In the genomic region with DNA sequence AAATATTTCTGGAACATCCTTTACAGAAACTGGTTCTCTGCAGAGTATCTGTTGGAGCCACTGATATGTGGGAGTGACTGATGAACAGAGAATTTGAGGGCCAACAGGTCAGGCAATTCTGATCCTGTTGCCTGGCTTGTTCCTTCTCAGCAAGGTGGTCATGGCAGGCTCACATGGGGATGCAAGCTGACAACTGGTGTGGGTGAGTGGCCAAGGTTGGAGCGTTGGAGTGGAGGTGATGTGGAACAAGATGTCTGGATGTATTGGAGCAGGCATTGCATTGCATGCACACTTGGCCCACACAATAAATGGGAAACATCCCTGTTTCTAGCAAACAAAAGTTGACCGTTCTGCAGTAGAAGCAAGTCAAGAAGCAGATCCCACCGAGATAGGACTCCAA, we compare ENCODE assay signal across 18 cellular contexts.
DNase-seq lines count a peak whose midpoint lies in the region; ATAC-seq and TF ChIP-seq lines count a peak whose summit lies in the region.
"Had no signal": no experiment of that assay in that cellular context is flagged by ENCODE, and none has a peak within 500 bp of the region (broad histone marks: within the 10 kb centered on the region; RNA-seq: fewer than 3 reads in every experiment).

No MANE protein-coding gene starts in this region.

- 77% methylated on average over 3 of the region's 3 CpGs for WGBS in esophagus muscularis mucosa

- H3K27ac Mint-ChIP-seq in activated CD4-positive, alpha-beta T cell treated with anti-CD3 and anti-CD28 coated beads, Interleukin-2, amount 10 ng/mL, durations not matched to agents 24 days and 14 days: no peak overlapping the region
- no peak overlapping the region for H3K27ac Mint-ChIP-seq in activated CD4-positive, alpha-beta T cell treated with anti-CD3 and anti-CD28 coated beads for 36 hours
- H3K27ac Mint-ChIP-seq in osteocyte (ENCODE audit: unreplicated experiment): no peak overlapping the region
- H3K27ac Mint-ChIP-seq: CD4-positive, alpha-beta memory T cell; GM23338; HFFc6 had no signal

- peak; percentile 28 for DNase-seq in activated CD4-positive, alpha-beta T cell treated with anti-CD3 and anti-CD28 coated beads, Interleukin-2, amount 10 ng/mL, durations not matched to agents 24 days and 14 days
- DNase-seq in activated CD4-positive, alpha-beta T cell treated with anti-CD3 and anti-CD28 coated beads for 36 hours: no peak
- DNase-seq in esophagus muscularis mucosa (ENCODE audit: extremely low spot score) (peak; percentile 70), osteocyte (ENCODE audit: extremely low spot score, unreplicated experiment) (peak; percentile 56), anterior cingulate cortex (lab: John Stamatoyannopoulos, UW) (no peak), MM.1S (no peak)
- DNase-seq: ACHN; C1 segment of cervical spinal cord; Calu3; CD4-positive, alpha-beta memory T cell; COR-L47; DMS53; DMS79 treated with DMSO at 0.1 percent for 48 hours; HFFc6 had no signal

- H3F3A ChIP-seq in MM.1S (ENCODE audit: insufficient read depth, low read length): no peaks in the 10 kb centered on the region

- intact Hi-C loops in activated CD4-positive, alpha-beta T cell treated with anti-CD3 and anti-CD28 coated beads, Interleukin-2, amount 10 ng/mL, durations not matched to agents 24 days and 14 days (cut with micrococcal nuclease): no loop called here
- intact Hi-C loops in activated CD4-positive, alpha-beta T cell treated with anti-CD3 and anti-CD28 coated beads for 36 hours (cut with DNase I, micrococcal nuclease): no loop called here
- intact Hi-C loops in esophagus muscularis mucosa (cut with DNase I): no loop called here

- ATAC-seq in activated CD4-positive, alpha-beta T cell treated with anti-CD3 and anti-CD28 coated beads for 36 hours: no peak
- ATAC-seq in GM18861 (IDR thresholded peaks at IDR 0.05; ENCODE audit: unreplicated experiment): no peak
- ATAC-seq: GM23338 had no signal

- CTCF ChIA-PET in activated CD4-positive, alpha-beta T cell treated with anti-CD3 and anti-CD28 coated beads for 36 hours (lab: Charles Lee): no interaction called here

- H3K27me3 ChIP-seq in esophagus muscularis mucosa: peaks cover 0 to 8% (median 0%) of the 10 kb centered on the region in 4 donors
- no peaks in the 10 kb centered on the region; the same call in 1 of the 2 replicates for H3K27me3 ChIP-seq in MM.1S (replicated peaks; ENCODE audit: insufficient read depth, low read length)

- no peak for TF ChIP-seq POLR2A in esophagus muscularis mucosa (IDR thresholded peaks at IDR 0.05; ENCODE audit: low read depth)

- TF ChIP-seq EP300 in esophagus muscularis mucosa (IDR thresholded peaks at IDR 0.05): no peak

- H3K36me3 ChIP-seq in esophagus muscularis mucosa: no peaks in the 10 kb centered on the region
- H3K36me3 ChIP-seq in MM.1S (replicated peaks; ENCODE audit: insufficient read depth, low read length): no peaks in the 10 kb centered on the region
- H3K36me3 ChIP-seq: HAP-1 had no signal

- H4K20me1 ChIP-seq in MM.1S (ENCODE audit: insufficient read depth, low read length): no peaks in the 10 kb centered on the region; the same call in 1 of the 2 replicates

- no peaks in the 10 kb centered on the region for H3K36me3 Mint-ChIP-seq in activated CD4-positive, alpha-beta T cell treated with anti-CD3 and anti-CD28 coated beads, Interleukin-2, amount 10 ng/mL, durations not matched to agents 24 days and 14 days (ENCODE audit: low read depth)
- no peaks in the 10 kb centered on the region for H3K36me3 Mint-ChIP-seq in activated CD4-positive, alpha-beta T cell treated with anti-CD3 and anti-CD28 coated beads for 36 hours (ENCODE audit: low read depth)
- H3K36me3 Mint-ChIP-seq in osteocyte (ENCODE audit: unreplicated experiment): no peaks in the 10 kb centered on the region
- H3K36me3 Mint-ChIP-seq: CD4-positive, alpha-beta memory T cell had no signal

- no peaks in the 10 kb centered on the region for H3K9me2 ChIP-seq in MM.1S (replicated peaks; ENCODE audit: insufficient read depth, low read length)

- H3K9me3 ChIP-seq in esophagus muscularis mucosa: peaks cover 0 to 16% (median 11%) of the 10 kb centered on the region in 4 donors
- no peaks in the 10 kb centered on the region for H3K9me3 ChIP-seq in MM.1S (replicated peaks; ENCODE audit: insufficient read depth, low read length)
- H3K9me3 ChIP-seq: HAP-1 had no signal

- H3K27me3 Mint-ChIP-seq in activated CD4-positive, alpha-beta T cell treated with anti-CD3 and anti-CD28 coated beads, Interleukin-2, amount 10 ng/mL, durations not matched to agents 24 days and 14 days: no peaks in the 10 kb centered on the region
- H3K27me3 Mint-ChIP-seq in activated CD4-positive, alpha-beta T cell treated with anti-CD3 and anti-CD28 coated beads for 36 hours: peaks cover 5% of the 10 kb centered on the region
- no peaks in the 10 kb centered on the region for H3K27me3 Mint-ChIP-seq in osteocyte (ENCODE audit: unreplicated experiment)

- no peak overlapping the region for H3K27ac ChIP-seq in esophagus muscularis mucosa (replicated peaks in 1 of 4)
- H3K27ac ChIP-seq in MM.1S (ENCODE audit: low read length): no peak overlapping the region
- H3K27ac ChIP-seq: 22Rv1 had no signal

- H3K4me3 ChIP-seq in esophagus muscularis mucosa: no peak overlapping the region
- H3K4me3 ChIP-seq in MM.1S (ENCODE audit: low read length): no peak overlapping the region
- H3K4me3 ChIP-seq: GM23338, HAP-1 had no signal

- no peaks in the 10 kb centered on the region for H3K9me3 Mint-ChIP-seq in activated CD4-positive, alpha-beta T cell treated with anti-CD3 and anti-CD28 coated beads, Interleukin-2, amount 10 ng/mL, durations not matched to agents 24 days and 14 days
- H3K9me3 Mint-ChIP-seq in activated CD4-positive, alpha-beta T cell treated with anti-CD3 and anti-CD28 coated beads for 36 hours (ENCODE audit: low read depth): peaks cover 13% of the 10 kb centered on the region
- peaks cover 35% of the 10 kb centered on the region for H3K9me3 Mint-ChIP-seq in osteocyte (ENCODE audit: unreplicated experiment)

- H3K4me1 ChIP-seq in esophagus muscularis mucosa: no peaks in the 10 kb centered on the region
- no peaks in the 10 kb centered on the region for H3K4me1 ChIP-seq in MM.1S (ENCODE audit: low read length)
- H3K4me1 ChIP-seq: HAP-1 had no signal

- POLR2A ChIA-PET in activated CD4-positive, alpha-beta T cell treated with anti-CD3 and anti-CD28 coated beads for 36 hours (lab: Charles Lee): no interaction called here

- H2AFZ ChIP-seq in MM.1S (ENCODE audit: low read length): no peak overlapping the region
- H2AFZ ChIP-seq: GM23338 had no signal

- H3K4me2 ChIP-seq in MM.1S (ENCODE audit: low read depth, low read length): no peak overlapping the region
- H3K4me2 ChIP-seq: GM23338 had no signal

- H3K4me3 Mint-ChIP-seq in activated CD4-positive, alpha-beta T cell treated with anti-CD3 and anti-CD28 coated beads, Interleukin-2, amount 10 ng/mL, durations not matched to agents 24 days and 14 days: no peak overlapping the region
- no peak overlapping the region for H3K4me3 Mint-ChIP-seq in activated CD4-positive, alpha-beta T cell treated with anti-CD3 and anti-CD28 coated beads for 36 hours
- H3K4me3 Mint-ChIP-seq in osteocyte (ENCODE audit: unreplicated experiment): no peak overlapping the region
- H3K4me3 Mint-ChIP-seq: CD4-positive, alpha-beta memory T cell; GM23338; HFFc6 had no signal

- TF ChIP-seq CTCF in esophagus muscularis mucosa (IDR thresholded peaks at IDR 0.05) (no peak), osteocyte (IDR thresholded peaks at IDR 0.05) (no peak), MM.1S (IDR thresholded peaks at IDR 0.05; ENCODE audit: low read length) (no peak)

- no peak overlapping the region for H3K9ac ChIP-seq in MM.1S (ENCODE audit: low read length)

- H3K4me1 Mint-ChIP-seq in activated CD4-positive, alpha-beta T cell treated with anti-CD3 and anti-CD28 coated beads, Interleukin-2, amount 10 ng/mL, durations not matched to agents 24 days and 14 days: no peaks in the 10 kb centered on the region
- no peaks in the 10 kb centered on the region for H3K4me1 Mint-ChIP-seq in activated CD4-positive, alpha-beta T cell treated with anti-CD3 and anti-CD28 coated beads for 36 hours
- H3K4me1 Mint-ChIP-seq in osteocyte (ENCODE audit: unreplicated experiment): no peaks in the 10 kb centered on the region
- H3K4me1 Mint-ChIP-seq: CD4-positive, alpha-beta memory T cell; GM23338 had no signal

- H3K79me2 ChIP-seq in MM.1S (ENCODE audit: low read length): no peaks in the 10 kb centered on the region

Comparison
In these comparisons a context has a peak if more than half of its experiments do, and no peak if none do; other contexts are left out.
1. DNase-seq: peak in activated CD4-positive, alpha-beta T cell treated with anti-CD3 and anti-CD28 coated beads, Interleukin-2, amount 10 ng/mL, durations not matched to agents 24 days and 14 days (single experiment), esophagus muscularis mucosa (single experiment) and osteocyte (single experiment); none in activated CD4-positive, alpha-beta T cell treated with anti-CD3 and anti-CD28 coated beads for 36 hours (single experiment), anterior cingulate cortex (0 of 58) and MM.1S (single experiment).